23 cellular contexts compared by ENCODE assay signal in genomic region chr3:17459470-17459993, GRCh38.
"Had no signal": no experiment of that assay in that cellular context is flagged by ENCODE, and none has a peak within 500 bp of the region (broad histone marks: within the 10 kb centered on the region; RNA-seq: fewer than 3 reads in every experiment).

No MANE protein-coding gene starts in this region.

- DNase-seq: activated CD4-positive, alpha-beta T cell treated with anti-CD3 and anti-CD28 coated beads for 36 hours; activated CD4-positive, alpha-beta T cell treated with anti-CD3 and anti-CD28 coated beads, Interleukin-2, amount 50 U/mL, for 1 hour; activated CD8-positive, alpha-beta memory T cell treated with anti-CD3 and anti-CD28 coated beads, Interleukin-2, amount 50 U/mL, for 4 hours; activated CD8-positive, alpha-beta T cell treated with anti-CD3 and anti-CD28 coated beads for 36 hours; activated effector memory CD4-positive, alpha-beta T cell treated with anti-CD3 and anti-CD28 coated beads, Interleukin-2, amount 50 U/mL, for 16 hours; activated naive CD4-positive, alpha-beta T cell treated with Interleukin-2 at 50 U/mL for 16 hours; amygdala; KG1; NCI-H1048; NCI-H1417 treated with DMSO at 0.1 percent for 48 hours; NCI-H1694; NCI-H2029; NCI-H2107; NCI-H2171 treated with DMSO at 0.1 percent for 48 hours; NCI-H226; NCI-H510A; NCI-H526 treated with DMSO at 0.1 percent for 48 hours; NCI-H82; RPMI8226; T-cell; T-helper 2 cell; WERI-Rb-1 had no signal

- ATAC-seq: activated CD4-positive, alpha-beta T cell treated with anti-CD3 and anti-CD28 coated beads for 36 hours; activated CD8-positive, alpha-beta T cell treated with anti-CD3 and anti-CD28 coated beads for 36 hours; Right ventricle myocardium inferior; T-cell had no signal
